Comparison of ENCODE assay signal across 26 cellular contexts in the genomic region with DNA sequence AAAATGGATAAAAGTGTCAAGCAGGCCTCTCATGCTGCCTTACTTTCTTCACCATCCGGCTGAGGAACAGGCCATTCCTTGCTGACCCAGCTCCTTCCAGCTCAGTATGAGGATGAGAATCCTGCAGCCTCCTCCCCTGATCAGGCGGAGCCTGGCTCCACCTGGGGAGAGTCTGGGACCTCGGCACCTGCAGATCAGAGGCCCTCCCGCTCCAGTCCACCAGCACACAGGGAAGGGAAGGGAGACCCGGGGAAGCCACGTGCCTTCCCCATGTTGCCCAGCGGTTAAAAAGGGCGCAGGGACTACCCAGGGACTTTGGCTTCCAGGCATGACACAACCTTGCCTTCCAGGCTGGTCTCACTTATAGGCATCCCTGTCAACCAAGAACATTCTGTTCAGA.
"Had no signal": no experiment of that assay in that cellular context is flagged by ENCODE, and none has a peak within 500 bp of the region (broad histone marks: within the 10 kb centered on the region; RNA-seq: fewer than 3 reads in every experiment).

No MANE protein-coding gene starts in this region.

- H3K4me3 ChIP-seq: adrenal gland, SJSA1 had no signal

- H3K36me3 Mint-ChIP-seq: activated naive CD8-positive, alpha-beta T cell treated with anti-CD3 and anti-CD28 coated beads, Interleukin-2, amount 10 ng/mL, durations not matched to agents 7 days and 5 days had no signal

- H3K4me2 ChIP-seq: KMS-11 had no signal

- H3K27me3 ChIP-seq: adrenal gland had no signal

- H3K4me1 ChIP-seq: SJSA1 had no signal

- H3K27ac Mint-ChIP-seq: activated naive CD8-positive, alpha-beta T cell treated with anti-CD3 and anti-CD28 coated beads, Interleukin-2, amount 10 ng/mL, durations not matched to agents 7 days and 5 days; activated T-cell treated with anti-CD3 and anti-CD28 coated beads, Interleukin-2, amount 50 U/mL, for 72 hours; activated T-helper 2 cell treated with anti-CD3 and anti-CD28 coated beads, Interferon-gamma antibody, Interleukin-2, Interleukin-4, amounts not matched to agents 10 μg/mL and 5 μg/mL and 100 μg/mL, durations not matched to agents 14 hours and 24 hours and 36 hours; T-helper 1 cell treated with Interleukin-12 subunit alpha and Interleukin-12 subunit beta and Interleukin-4 antibody, amounts not matched to agents 30 μg/mL and 1 μg/mL, for 36 hours had no signal

- H3K27ac ChIP-seq: adrenal gland, KMS-11, RWPE1, SJSA1 had no signal

- H3K36me3 ChIP-seq: adrenal gland, SJSA1 had no signal

- H3K9ac ChIP-seq: KMS-11 had no signal

- H3K4me1 Mint-ChIP-seq: activated naive CD8-positive, alpha-beta T cell treated with anti-CD3 and anti-CD28 coated beads, Interleukin-2, amount 10 ng/mL, durations not matched to agents 7 days and 5 days had no signal

- H3K9me3 ChIP-seq: SJSA1 had no signal

- DNase-seq: activated CD4-positive, alpha-beta T cell treated with anti-CD3 and anti-CD28 coated beads for 4 hours; activated CD4-positive, alpha-beta T cell treated with anti-CD3 and anti-CD28 coated beads, Interleukin-2, amount 50 U/mL, for 4 hours; activated CD8-positive, alpha-beta memory T cell treated with anti-CD3 and anti-CD28 coated beads for 24 hours; activated gamma-delta T cell treated with Interleukin-2 at 50 U/mL for 16 hours; activated naive CD4-positive, alpha-beta T cell treated with anti-CD3 and anti-CD28 coated beads, Interleukin-2, amount 50 U/mL, for 16 hours; activated naive CD8-positive, alpha-beta T cell treated with anti-CD3 and anti-CD28 coated beads, Interleukin-2, amount 10 ng/mL, durations not matched to agents 7 days and 5 days; activated T-cell treated with anti-CD3 and anti-CD28 coated beads, Interleukin-2, amount 50 U/mL, for 72 hours; anterior cingulate cortex; NCI-H1092; NCI-H1417; NCI-H2029; NCI-H345; NCI-H510A; NCI-H526 treated with DMSO at 0.1 percent for 48 hours; NK-92 treated with Interleukin-12 subunit alpha and Interleukin-12 subunit beta, amount 100 ng/mL, for 24 hours; OCI-M1; SHP77 had no signal

- H3K4me3 Mint-ChIP-seq: activated naive CD8-positive, alpha-beta T cell treated with anti-CD3 and anti-CD28 coated beads, Interleukin-2, amount 10 ng/mL, durations not matched to agents 7 days and 5 days; activated T-cell treated with anti-CD3 and anti-CD28 coated beads, Interleukin-2, amount 50 U/mL, for 72 hours; T-helper 1 cell treated with Interleukin-12 subunit alpha and Interleukin-12 subunit beta and Interleukin-4 antibody, amounts not matched to agents 30 μg/mL and 1 μg/mL, for 36 hours had no signal

- ATAC-seq: activated CD4-positive, CD25-positive, alpha-beta regulatory T cell treated with anti-CD3 and anti-CD28 coated beads, Interleukin-2, amount 50 U/mL, for 24 hours; activated T-cell treated with anti-CD3 and anti-CD28 coated beads, Interleukin-2, amount 50 U/mL, for 72 hours; Panc1; SK-N-SH treated with all-trans-retinoic acid at 6 μM for 48 hours had no signal
